In genomic region chr5:68953151-68953884, GRCh38 we compare ENCODE assay signal across 1 cellular context.
TF ChIP-seq lines count a peak whose summit lies in the region.

No MANE protein-coding gene starts in this region.

TF ChIP-seq in GM23338, 12 proteins besides CTCF, POLR2A, EP300 and RAD21 (continued from another document):
- TF ChIP-seq REST (IDR thresholded peaks at IDR 0.05; ENCODE audit: unreplicated experiment) (no peak), ZNF462 (CRISPR knock-in tag; IDR thresholded peaks at IDR 0.05) (no peak), EZH2 (IDR thresholded peaks at IDR 0.05; ENCODE audit: low read depth, unreplicated experiment) (no peak), CREB1 (CRISPR knock-in tag; IDR thresholded peaks at IDR 0.05; ENCODE audit: low read depth) (no peak)
